Comparison of ENCODE assay signal across 19 cellular contexts in the genomic region with DNA sequence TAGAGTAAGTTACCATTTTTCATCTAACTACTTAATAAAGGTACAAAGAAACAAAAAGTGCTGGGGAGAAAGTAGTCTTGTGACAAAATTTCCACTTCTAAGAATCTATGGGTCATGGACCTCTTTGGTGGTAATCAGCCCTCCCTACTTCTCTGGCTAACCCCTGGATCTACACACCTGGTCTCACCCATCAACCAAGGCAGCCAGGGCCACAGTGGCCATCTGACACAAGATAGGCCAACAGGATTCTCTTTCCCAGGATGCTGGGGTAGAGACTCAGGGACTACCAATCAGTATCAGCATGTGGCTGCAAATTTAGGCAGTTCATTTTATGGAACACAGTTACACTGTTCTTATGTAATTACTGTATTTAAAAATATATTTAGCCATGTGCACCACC.
"Had no signal": no experiment of that assay in that cellular context is flagged by ENCODE, and none has a peak within 500 bp of the region (broad histone marks: within the 10 kb centered on the region; RNA-seq: fewer than 3 reads in every experiment).

No MANE protein-coding gene starts in this region.

- H3K4me3 ChIP-seq: MG63 had no signal

- H3K27me3 ChIP-seq: MG63 had no signal

- ATAC-seq: SK-N-SH treated with all-trans-retinoic acid at 6 μM for 48 hours had no signal

- DNase-seq: KBM-7, MG63, NCI-H1092, NCI-H1105 treated with DMSO at 0.1 percent for 48 hours, NCI-H1417 treated with DMSO at 0.1 percent for 48 hours, NCI-H146, NCI-H1694 treated with DMSO at 0.1 percent for 48 hours, NCI-H2029, NCI-H2081 treated with DMSO at 0.1 percent for 48 hours, NCI-H2171, NCI-H226, NCI-H446, NCI-H510A, NCI-H524 treated with DMSO at 0.1 percent for 48 hours, NCI-H69, NCI-H774, RPMI8226, SHP77 had no signal

- H3K9me3 ChIP-seq: MG63 had no signal
